8 cellular contexts compared by ENCODE assay signal in genomic region chr3:192819001-192819569, GRCh38.
A peak's percentile ranks its signal among the peaks of the same experiment; 100 is the strongest.
DNase-seq lines count a peak whose midpoint lies in the region; ATAC-seq and TF ChIP-seq lines count a peak whose summit lies in the region.

No MANE protein-coding gene starts in this region.

- H3K27ac Mint-ChIP-seq in activated CD4-positive, alpha-beta T cell treated with anti-CD3 and anti-CD28 coated beads, Interleukin-2, amount 10 ng/mL, durations not matched to agents 24 days and 14 days = peak overlapping the region; percentile 66

- H3K4me1 ChIP-seq in tibial nerve = peaks cover 0 to 30% (median 9%) of the 10 kb centered on the region in 4 donors
- H3K4me1 ChIP-seq in transverse colon = peaks cover 0 to 12% (median 2%) of the 10 kb centered on the region in 4 donors

- peak; percentile 65 for ATAC-seq in HG02763 (IDR thresholded peaks at IDR 0.05; ENCODE audit: unreplicated experiment)

- H3K36me3 ChIP-seq in tibial nerve (no peaks in the 10 kb centered on the region), transverse colon (no peaks in the 10 kb centered on the region)

- peaks cover 2% of the 10 kb centered on the region for H3K27me3 Mint-ChIP-seq in activated CD4-positive, alpha-beta T cell treated with anti-CD3 and anti-CD28 coated beads, Interleukin-2, amount 10 ng/mL, durations not matched to agents 24 days and 14 days

- intact Hi-C loops in activated CD4-positive, alpha-beta T cell treated with anti-CD3 and anti-CD28 coated beads, Interleukin-2, amount 10 ng/mL, durations not matched to agents 24 days and 14 days (cut with micrococcal nuclease) = loop anchor here (1.0 to 2.0 kb wide), 6 partner anchors 12 to 140 kb away; no protein-coding TSS in a partner anchor
- intact Hi-C loops in transverse colon (cut with DNase I; ENCODE audit: low total_unique reads) = loop anchor here (10.0 kb wide), 2 partner anchors 106 to 756 kb away; no protein-coding TSS in a partner anchor

- H3K27me3 ChIP-seq in tibial nerve (no peaks in the 10 kb centered on the region), transverse colon (no peaks in the 10 kb centered on the region)

- TF ChIP-seq CTCF in tibial nerve (IDR thresholded peaks at IDR 0.05) (no peak), transverse colon (IDR thresholded peaks at IDR 0.05) (no peak)

- H3K36me3 Mint-ChIP-seq in activated CD4-positive, alpha-beta T cell treated with anti-CD3 and anti-CD28 coated beads, Interleukin-2, amount 10 ng/mL, durations not matched to agents 24 days and 14 days (ENCODE audit: low read depth) = peaks cover 2% of the 10 kb centered on the region

- H3K9me3 ChIP-seq in tibial nerve (no peaks in the 10 kb centered on the region), transverse colon (no peaks in the 10 kb centered on the region)

- H3K4me1 Mint-ChIP-seq in activated CD4-positive, alpha-beta T cell treated with anti-CD3 and anti-CD28 coated beads, Interleukin-2, amount 10 ng/mL, durations not matched to agents 24 days and 14 days = peaks cover 49% of the 10 kb centered on the region

- DNase-seq in GM04503 (ENCODE audit: low read depth) (peak; percentile 67), glomerular visceral epithelial cell (ENCODE audit: extremely low spot score) (peak; percentile 87), stromal cell of bone marrow (ENCODE audit: low read depth) (peak; percentile 66), tibial nerve (ENCODE audit: low spot score in 2 of 2) (no peak), transverse colon (no peak), DMS153 treated with DMSO at 0.1 percent for 48 hours (lab: John Stamatoyannopoulos, UW; ENCODE audit: unreplicated experiment) (no peak)
- peak; percentile 86 for DNase-seq in activated CD4-positive, alpha-beta T cell treated with anti-CD3 and anti-CD28 coated beads, Interleukin-2, amount 10 ng/mL, durations not matched to agents 24 days and 14 days

- no peaks in the 10 kb centered on the region for H3K9me3 Mint-ChIP-seq in activated CD4-positive, alpha-beta T cell treated with anti-CD3 and anti-CD28 coated beads, Interleukin-2, amount 10 ng/mL, durations not matched to agents 24 days and 14 days

- in situ Hi-C loops in transverse colon (cut with MboI; ENCODE audit: low pct_ligation_motif_present in 1 of 4, low pct_unique_long_range_greater_than_20kb in 1 of 4, low sequenced_read_pairs in 3 of 4) = loop anchor here in 3 of 4 donors (5.0 to 25.0 kb wide), 5 partner anchors 223 to 746 kb away; partner anchors contain the start of gene ATP13A4 (in 1 of the 3)

- peak overlapping the region; percentile 47 for H3K4me3 Mint-ChIP-seq in activated CD4-positive, alpha-beta T cell treated with anti-CD3 and anti-CD28 coated beads, Interleukin-2, amount 10 ng/mL, durations not matched to agents 24 days and 14 days

- H3K27ac ChIP-seq in tibial nerve (no peak overlapping the region), transverse colon (no peak overlapping the region)

- TF ChIP-seq EP300 in tibial nerve (IDR thresholded peaks at IDR 0.05) = no peak
- no peak for TF ChIP-seq EP300 in transverse colon (IDR thresholded peaks at IDR 0.05; ENCODE audit: low read depth)

- WGBS in tibial nerve, 2 donors = 65 to 68% methylated on average over 7 of the region's 7 CpGs
- WGBS in transverse colon (ENCODE audit: low coverage in 1 of 2), 2 donors = 64 to 86% methylated on average over 4 to 7 of the region's 7 CpGs

- no peak for TF ChIP-seq POLR2A in tibial nerve (IDR thresholded peaks at IDR 0.05)
- TF ChIP-seq POLR2A in transverse colon (IDR thresholded peaks at IDR 0.05) = no peak

- H3K4me3 ChIP-seq in tibial nerve (no peak overlapping the region), transverse colon (no peak overlapping the region)

Comparison
In these comparisons a context has a peak if more than half of its experiments do, and no peak if none do; other contexts are left out.
1. DNase-seq: peak in GM04503 (single experiment), activated CD4-positive, alpha-beta T cell treated with anti-CD3 and anti-CD28 coated beads, Interleukin-2, amount 10 ng/mL, durations not matched to agents 24 days and 14 days (single experiment), glomerular visceral epithelial cell (single experiment) and stromal cell of bone marrow (single experiment); none in tibial nerve (0 of 2), transverse colon (single experiment) and DMS153 treated with DMSO at 0.1 percent for 48 hours (single experiment).